ENCODE assay signal across 41 cellular contexts in the genomic region with DNA sequence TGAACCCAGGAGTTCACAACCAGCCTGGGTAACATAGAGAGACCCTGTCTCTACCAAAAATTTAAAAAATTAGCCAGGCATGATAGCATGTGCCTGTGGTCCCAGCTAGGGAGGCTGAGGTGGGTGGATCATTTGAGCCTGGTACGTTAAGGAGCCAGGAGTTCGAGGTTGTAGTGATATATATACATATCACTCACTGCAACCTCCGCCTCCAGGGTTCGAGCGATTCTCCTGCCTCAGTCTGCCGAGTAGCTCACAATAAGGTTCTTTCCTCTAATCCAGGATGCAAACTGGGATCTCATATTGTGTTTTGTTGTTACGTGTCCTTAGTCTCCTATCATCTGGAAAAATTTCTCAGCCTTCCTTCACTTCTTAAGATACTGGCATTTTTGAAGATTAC. TPM values are rescaled to one million over a fixed set of nuclear protein-coding genes. Genes with fewer than 3 reads are reported as not detected.
"Had no signal": no experiment of that assay in that cellular context is flagged by ENCODE, and none has a peak within 500 bp of the region (broad histone marks: within the 10 kb centered on the region; RNA-seq: fewer than 3 reads in every experiment).

No MANE protein-coding gene starts in this region.

- H3K9me3 Mint-ChIP-seq: activated naive CD4-positive, alpha-beta T cell treated with anti-CD3 and anti-CD28 coated beads for 36 hours; activated naive CD4-positive, alpha-beta T cell treated with anti-CD3 and anti-CD28 coated beads, Interleukin-2, amount 10 ng/mL, durations not matched to agents 7 days and 5 days; activated naive CD4-positive, alpha-beta T cell treated with anti-CD3 and anti-CD28 coated beads, Interleukin-2, amount 50 U/mL, for 24 hours; activated naive CD8-positive, alpha-beta T cell treated with anti-CD3 and anti-CD28 coated beads for 36 hours; activated naive CD8-positive, alpha-beta T cell treated with anti-CD3 and anti-CD28 coated beads, Interleukin-2, amount 10 ng/mL, durations not matched to agents 7 days and 5 days; activated naive CD8-positive, alpha-beta T cell treated with anti-CD3 and anti-CD28 coated beads, Interleukin-2, amount 50 U/mL, for 24 hours; activated T-cell treated with anti-CD3 and anti-CD28 coated beads, Interleukin-2, amount 50 U/mL, for 24 hours; activated T-cell treated with anti-CD3 and anti-CD28 coated beads, Interleukin-2, amount 50 U/mL, for 4 hours; activated T-helper 1 cell treated with anti-CD3 and anti-CD28 coated beads, Interleukin-12 subunit alpha, Interleukin-12 subunit beta, Interleukin-2, Interleukin-4 antibody, amounts not matched to agents 30 ng/mL and 10 ng/mL and 1 ng/mL, durations not matched to agents 14 hours and 24 hours and 36 hours; activated T-helper 17 cell treated with anti-CD3 and anti-CD28 coated beads, Interleukin-2, amount 50 U/mL, for 72 hours; activated T-helper 2 cell treated with anti-CD3 and anti-CD28 coated beads, Interferon-gamma antibody, Interleukin-2, Interleukin-4, amounts not matched to agents 10 μg/mL and 5 μg/mL and 100 μg/mL, durations not matched to agents 14 hours and 24 hours and 36 hours had no signal

- H3K27me3 Mint-ChIP-seq: activated naive CD4-positive, alpha-beta T cell treated with anti-CD3 and anti-CD28 coated beads, Interleukin-2, amount 10 ng/mL, durations not matched to agents 7 days and 5 days had no signal

- H3K36me3 Mint-ChIP-seq: activated naive CD4-positive, alpha-beta T cell treated with anti-CD3 and anti-CD28 coated beads, Interleukin-2, amount 10 ng/mL, durations not matched to agents 7 days and 5 days; activated naive CD4-positive, alpha-beta T cell treated with anti-CD3 and anti-CD28 coated beads, Interleukin-2, amount 50 U/mL, for 24 hours; activated naive CD4-positive, alpha-beta T cell treated with anti-CD3 and anti-CD28 coated beads, Interleukin-2, amount 50 U/mL, for 72 hours; activated naive CD8-positive, alpha-beta T cell; activated naive CD8-positive, alpha-beta T cell treated with anti-CD3 and anti-CD28 coated beads for 36 hours; activated naive CD8-positive, alpha-beta T cell treated with anti-CD3 and anti-CD28 coated beads, Interleukin-2, amount 10 ng/mL, durations not matched to agents 7 days and 5 days; brain had no signal

- H3K27ac ChIP-seq: adrenal gland, ascending aorta, body of pancreas, brain microvascular endothelial cell, breast epithelium, cardiac muscle cell had no signal

- H3K4me3 Mint-ChIP-seq: activated naive CD4-positive, alpha-beta T cell treated with anti-CD3 and anti-CD28 coated beads for 36 hours; activated naive CD4-positive, alpha-beta T cell treated with anti-CD3 and anti-CD28 coated beads, Interleukin-2, amount 10 ng/mL, durations not matched to agents 7 days and 5 days; activated naive CD4-positive, alpha-beta T cell treated with anti-CD3 and anti-CD28 coated beads, Interleukin-2, amount 50 U/mL, for 24 hours; activated naive CD8-positive, alpha-beta T cell; activated naive CD8-positive, alpha-beta T cell treated with anti-CD3 and anti-CD28 coated beads for 36 hours; activated naive CD8-positive, alpha-beta T cell treated with anti-CD3 and anti-CD28 coated beads, Interleukin-2, amount 10 ng/mL, durations not matched to agents 7 days and 5 days; activated naive CD8-positive, alpha-beta T cell treated with anti-CD3 and anti-CD28 coated beads, Interleukin-2, amount 50 U/mL, for 24 hours; activated T-cell treated with anti-CD3 and anti-CD28 coated beads, Interleukin-2, amount 50 U/mL, for 24 hours; activated T-cell treated with anti-CD3 and anti-CD28 coated beads, Interleukin-2, amount 50 U/mL, for 4 hours; activated T-cell treated with anti-CD3 and anti-CD28 coated beads, Interleukin-2, amount 50 U/mL, for 72 hours; activated T-helper 1 cell treated with anti-CD3 and anti-CD28 coated beads, Interleukin-12 subunit alpha, Interleukin-12 subunit beta, Interleukin-2, Interleukin-4 antibody, amounts not matched to agents 30 ng/mL and 10 ng/mL and 1 ng/mL, durations not matched to agents 14 hours and 24 hours and 36 hours; activated T-helper 17 cell treated with anti-CD3 and anti-CD28 coated beads, Interleukin-2, amount 50 U/mL, for 72 hours; brain; central memory CD8-positive, alpha-beta T cell had no signal

- DNase-seq: activated effector memory CD4-positive, alpha-beta T cell treated with anti-CD3 and anti-CD28 coated beads, Interleukin-2, amount 50 U/mL, for 16 hours; activated effector memory CD4-positive, alpha-beta T cell treated with Interleukin-2 at 50 U/mL for 16 hours; activated gamma-delta T cell; activated gamma-delta T cell treated with Interleukin-2 at 50 U/mL for 16 hours; activated naive CD4-positive, alpha-beta T cell; activated naive CD4-positive, alpha-beta T cell treated with anti-CD3 and anti-CD28 coated beads for 36 hours; activated naive CD4-positive, alpha-beta T cell treated with anti-CD3 and anti-CD28 coated beads, Interleukin-2, amount 10 ng/mL, durations not matched to agents 7 days and 5 days; activated naive CD4-positive, alpha-beta T cell treated with anti-CD3 and anti-CD28 coated beads, Interleukin-2, amount 50 U/mL, for 16 hours; activated naive CD4-positive, alpha-beta T cell treated with Interleukin-2 at 50 U/mL for 16 hours; activated naive CD8-positive, alpha-beta T cell treated with anti-CD3 and anti-CD28 coated beads for 36 hours; activated naive CD8-positive, alpha-beta T cell treated with anti-CD3 and anti-CD28 coated beads, Interleukin-2, amount 10 ng/mL, durations not matched to agents 7 days and 5 days; activated naive CD8-positive, alpha-beta T cell treated with anti-CD3 and anti-CD28 coated beads, Interleukin-2, amount 50 U/mL, for 24 hours; activated T-cell treated with anti-CD3 and anti-CD28 coated beads, Interleukin-2, amount 50 U/mL, for 1 hour; activated T-cell treated with anti-CD3 and anti-CD28 coated beads, Interleukin-2, amount 50 U/mL, for 24 hours; activated T-cell treated with anti-CD3 and anti-CD28 coated beads, Interleukin-2, amount 50 U/mL, for 4 hours; activated T-cell treated with anti-CD3 and anti-CD28 coated beads, Interleukin-2, amount 50 U/mL, for 48 hours; activated T-cell treated with anti-CD3 and anti-CD28 coated beads, Interleukin-2, amount 50 U/mL, for 72 hours; adrenal gland; amniotic stem cell; amygdala; anterior cingulate cortex; aorta; body of pancreas; brain microvascular endothelial cell; caudate nucleus; central memory CD4-positive, alpha-beta T cell; cerebellar nuclear complex had no signal

- ATAC-seq: activated naive CD4-positive, alpha-beta T cell treated with anti-CD3 and anti-CD28 coated beads, Interleukin-2, amount 50 U/mL, for 72 hours; activated naive CD8-positive, alpha-beta T cell treated with anti-CD3 and anti-CD28 coated beads, Interleukin-2, amount 50 U/mL, for 24 hours; activated T-cell treated with anti-CD3 and anti-CD28 coated beads, Interleukin-2, amount 50 U/mL, for 4 hours; activated T-cell treated with anti-CD3 and anti-CD28 coated beads, Interleukin-2, amount 50 U/mL, for 72 hours; activated T-helper 17 cell treated with anti-CD3 and anti-CD28 coated beads, Interleukin-2, amount 50 U/mL, for 72 hours; body of pancreas had no signal

- H3K36me3 ChIP-seq: adrenal gland, ascending aorta, brain microvascular endothelial cell, breast epithelium, cardiac muscle cell had no signal

- FAIRE-seq: bronchial epithelial cell had no signal

- H3K27ac Mint-ChIP-seq: activated naive CD4-positive, alpha-beta T cell treated with anti-CD3 and anti-CD28 coated beads for 36 hours; activated naive CD4-positive, alpha-beta T cell treated with anti-CD3 and anti-CD28 coated beads, Interleukin-2, amount 10 ng/mL, durations not matched to agents 7 days and 5 days; activated naive CD4-positive, alpha-beta T cell treated with anti-CD3 and anti-CD28 coated beads, Interleukin-2, amount 50 U/mL, for 24 hours; activated naive CD4-positive, alpha-beta T cell treated with anti-CD3 and anti-CD28 coated beads, Interleukin-2, amount 50 U/mL, for 72 hours; activated naive CD8-positive, alpha-beta T cell; activated naive CD8-positive, alpha-beta T cell treated with anti-CD3 and anti-CD28 coated beads for 36 hours; activated naive CD8-positive, alpha-beta T cell treated with anti-CD3 and anti-CD28 coated beads, Interleukin-2, amount 10 ng/mL, durations not matched to agents 7 days and 5 days; activated naive CD8-positive, alpha-beta T cell treated with anti-CD3 and anti-CD28 coated beads, Interleukin-2, amount 50 U/mL, for 24 hours; activated T-cell treated with anti-CD3 and anti-CD28 coated beads, Interleukin-2, amount 50 U/mL, for 24 hours; activated T-cell treated with anti-CD3 and anti-CD28 coated beads, Interleukin-2, amount 50 U/mL, for 72 hours; activated T-helper 1 cell treated with anti-CD3 and anti-CD28 coated beads, Interleukin-12 subunit alpha, Interleukin-12 subunit beta, Interleukin-2, Interleukin-4 antibody, amounts not matched to agents 30 ng/mL and 10 ng/mL and 1 ng/mL, durations not matched to agents 14 hours and 24 hours and 36 hours; activated T-helper 17 cell treated with anti-CD3 and anti-CD28 coated beads, Interleukin-2, amount 50 U/mL, for 72 hours; activated T-helper 2 cell treated with anti-CD3 and anti-CD28 coated beads, Interferon-gamma antibody, Interleukin-2, Interleukin-4, amounts not matched to agents 10 μg/mL and 5 μg/mL and 100 μg/mL, durations not matched to agents 14 hours and 24 hours and 36 hours; brain had no signal

- H3K9me3 ChIP-seq: adrenal gland, ascending aorta, body of pancreas, breast epithelium had no signal

- H3K4me1 ChIP-seq: adrenal gland, ascending aorta, breast epithelium had no signal

- H3K4me1 Mint-ChIP-seq: activated naive CD4-positive, alpha-beta T cell treated with anti-CD3 and anti-CD28 coated beads, Interleukin-2, amount 10 ng/mL, durations not matched to agents 7 days and 5 days; activated naive CD4-positive, alpha-beta T cell treated with anti-CD3 and anti-CD28 coated beads, Interleukin-2, amount 50 U/mL, for 24 hours; activated naive CD8-positive, alpha-beta T cell treated with anti-CD3 and anti-CD28 coated beads for 36 hours; activated naive CD8-positive, alpha-beta T cell treated with anti-CD3 and anti-CD28 coated beads, Interleukin-2, amount 10 ng/mL, durations not matched to agents 7 days and 5 days; activated naive CD8-positive, alpha-beta T cell treated with anti-CD3 and anti-CD28 coated beads, Interleukin-2, amount 50 U/mL, for 24 hours; activated T-helper 17 cell treated with anti-CD3 and anti-CD28 coated beads, Interleukin-2, amount 50 U/mL, for 72 hours; brain; central memory CD8-positive, alpha-beta T cell had no signal

- H3K4me3 ChIP-seq: adrenal gland, ascending aorta, body of pancreas, breast epithelium, cardiac muscle cell had no signal

- H3K27me3 ChIP-seq: adrenal gland, ascending aorta, body of pancreas, brain microvascular endothelial cell, breast epithelium had no signal

RNA-seq across cellular contexts. Expression of a gene that starts 24.0 kb away (rescaled TPM):
- total RNA-seq: activated naive CD4-positive, alpha-beta T cell treated with anti-CD3 and anti-CD28 coated beads for 36 hours; activated naive CD4-positive, alpha-beta T cell treated with anti-CD3 and anti-CD28 coated beads, Interleukin-2, amount 50 U/mL, for 72 hours; activated naive CD8-positive, alpha-beta T cell treated with anti-CD3 and anti-CD28 coated beads for 36 hours; activated naive CD8-positive, alpha-beta T cell treated with anti-CD3 and anti-CD28 coated beads, Interleukin-2, amount 10 ng/mL, durations not matched to agents 7 days and 5 days; activated T-cell treated with anti-CD3 and anti-CD28 coated beads, Interleukin-2, amount 50 U/mL, for 4 hours; activated T-helper 1 cell treated with anti-CD3 and anti-CD28 coated beads, Interleukin-12 subunit alpha, Interleukin-12 subunit beta, Interleukin-2, Interleukin-4 antibody, amounts not matched to agents 30 ng/mL and 10 ng/mL and 1 ng/mL, durations not matched to agents 14 hours and 24 hours and 36 hours; activated T-helper 17 cell treated with anti-CD3 and anti-CD28 coated beads, Interleukin-2, amount 50 U/mL, for 72 hours; activated T-helper 2 cell treated with anti-CD3 and anti-CD28 coated beads, Interferon-gamma antibody, Interleukin-2, Interleukin-4, amounts not matched to agents 10 μg/mL and 5 μg/mL and 100 μg/mL, durations not matched to agents 14 hours and 24 hours and 36 hours; ascending aorta; bronchial epithelial cell; cerebellum; chondrocyte had no signal
